In genomic region chr19:49271080-49271753, GRCh38 we compare ENCODE assay signal across 23 cellular contexts. TPM values are rescaled to one million over a fixed set of nuclear protein-coding genes. Genes with fewer than 3 reads are reported as not detected.
DNase-seq lines count a peak whose midpoint lies in the region; ATAC-seq, FAIRE-seq and TF ChIP-seq lines count a peak whose summit lies in the region.
"Had no signal": no experiment of that assay in that cellular context is flagged by ENCODE, and none has a peak within 500 bp of the region (broad histone marks: within the 10 kb centered on the region; RNA-seq: fewer than 3 reads in every experiment).

No MANE protein-coding gene starts in this region.

- no peak for TF ChIP-seq POLR2A in A549 (IDR thresholded peaks at IDR 0.05; ENCODE audit: low read length)

- H4K20me1 ChIP-seq in mammary epithelial cell (ENCODE audit: insufficient read depth, low read length): no peaks in the 10 kb centered on the region

- H3K79me2 ChIP-seq in mammary epithelial cell (ENCODE audit: insufficient read depth, low read length): no peaks in the 10 kb centered on the region

- H3K36me3 ChIP-seq in mammary epithelial cell (ENCODE audit: insufficient read depth, low read length): no peaks in the 10 kb centered on the region
- H3K36me3 ChIP-seq: SJCRH30 had no signal

- peaks cover 4% of the 10 kb centered on the region; the same call in 2 of the 3 replicates for H3K4me1 ChIP-seq in A549
- H3K4me1 ChIP-seq in mammary epithelial cell (ENCODE audit: insufficient read depth, low read length): peaks cover 22% of the 10 kb centered on the region
- peaks cover 20% of the 10 kb centered on the region for H3K4me1 ChIP-seq in foreskin keratinocyte
- H3K4me1 ChIP-seq: SJCRH30 had no signal

- H3K27ac ChIP-seq in A549 (no peak overlapping the region), mammary epithelial cell (ENCODE audit: insufficient read depth, low read depth, low read length) (peak overlapping the region; percentile 69), foreskin keratinocyte (peak overlapping the region; percentile 12)
- H3K27ac ChIP-seq: KMS-11, PC-9, SJCRH30 had no signal

- H3K9ac ChIP-seq in mammary epithelial cell (ENCODE audit: insufficient read depth, low read length): no peak overlapping the region
- H3K9ac ChIP-seq: KMS-11 had no signal

- CTCF ChIA-PET in A549 (lab: Yijun Ruan, JAX): interaction anchor here (0.9 to 2.2 kb wide), 2 partner anchors 30 to 162 kb away, joined by 3 to 6 read pairs; no protein-coding TSS in a partner anchor
- CTCF ChIA-PET in mammary epithelial cell (lab: Charles Lee; ENCODE audit: low non-redundant PET): interaction anchor here (1.1 kb wide), 1 partner anchor 56 kb away, joined by 5 read pairs; no protein-coding TSS in a partner anchor

- no peak for TF ChIP-seq RAD21 in A549 (conservative IDR thresholded peaks at IDR 0.05 in 1 of 2, IDR thresholded peaks at IDR 0.05 in 1 of 2)

- in situ Hi-C loops in mammary epithelial cell (cut with MboI; ENCODE audit: low sequenced_read_pairs in 2 of 2): loop anchor here in 1 of 2 donors (25.0 kb wide), 1 partner anchor 166 kb away; the partner anchor contains the start of genes GFY and SLC17A7

- no peak for TF ChIP-seq EP300 in A549 (IDR thresholded peaks at IDR 0.05)

- peaks cover 19% of the 10 kb centered on the region; the same call in 2 of the 3 replicates for H3K9me3 ChIP-seq in A549
- no peaks in the 10 kb centered on the region for H3K9me3 ChIP-seq in mammary epithelial cell (replicated peaks; ENCODE audit: insufficient read depth, low read length)
- H3K9me3 ChIP-seq: SJCRH30 had no signal

- POLR2A ChIA-PET in A549 (lab: Yijun Ruan, JAX): no interaction called here

- H3K4me3 ChIP-seq in A549: no peak overlapping the region
- no peak overlapping the region for H3K4me3 ChIP-seq in mammary epithelial cell (replicated peaks in 1 of 3; ENCODE audit: insufficient read depth in 1 of 3, low read depth in 2 of 3, low read length in 3 of 3)
- H3K4me3 ChIP-seq: PC-9, SJCRH30 had no signal

- intact Hi-C loops in mammary epithelial cell (cut with micrococcal nuclease): no loop called here

- ATAC-seq in A549: no peak
- no peak for ATAC-seq in foreskin keratinocyte
- ATAC-seq in GM21576 (IDR thresholded peaks at IDR 0.05; ENCODE audit: unreplicated experiment): no peak
- ATAC-seq: HepG2 had no signal

- dilution Hi-C loops in mammary epithelial cell (cut with HindIII; ENCODE audit: low sequenced_read_pairs): no loop called here

- DNase-seq in A549 (ENCODE audit: low read depth in 1 of 2, low spot score in 1 of 2): no peak
- peak; percentile 19 for DNase-seq in LHCN-M2 (ENCODE audit: low read depth)
- DNase-seq in mammary epithelial cell: no peak
- peak in 1 of 2 donors; percentile 45 for DNase-seq in foreskin keratinocyte
- DNase-seq in GM19240 (ENCODE audit: insufficient read length, low spot score): no peak
- DNase-seq in NCI-H526 (lab: John Stamatoyannopoulos, UW): no peak
- no peak for DNase-seq in middle frontal gyrus (ENCODE audit: extremely low spot score, low spot score)
- DNase-seq: Caco-2; CD4-positive, alpha-beta T cell; GDM1; MM.1S; NCI-H1092; NCI-H1436 treated with DMSO at 0.1 percent for 48 hours; NCI-H2029; NCI-H345; NCI-H524 treated with DMSO at 0.1 percent for 48 hours had no signal

- BruUV-seq in mammary epithelial cell (replicated peaks; lab: Mats Ljungman, UMichigan): no TSS peak

- H3K27me3 ChIP-seq in mammary epithelial cell (ENCODE audit: insufficient read depth, low read length): no peaks in the 10 kb centered on the region
- no peaks in the 10 kb centered on the region for H3K27me3 ChIP-seq in foreskin keratinocyte
- H3K27me3 ChIP-seq: SJCRH30 had no signal

- peak; percentile 28 for FAIRE-seq in A549 (lab: Jason Lieb, UNC)
- FAIRE-seq: HepG2 had no signal

- TF ChIP-seq CTCF in A549 (IDR thresholded peaks at IDR 0.05) (no peak), mammary epithelial cell (conservative IDR thresholded peaks at IDR 0.05 in 1 of 2, IDR thresholded peaks at IDR 0.05 in 1 of 2; ENCODE audit: extremely low read depth in 1 of 2, insufficient read depth in 1 of 2, low read depth in 1 of 2, low read length in 2 of 2) (no peak), foreskin keratinocyte (conservative IDR thresholded peaks at IDR 0.05) (no peak)

- H3K4me2 ChIP-seq in A549: no peak overlapping the region
- peak overlapping the region; percentile 39 for H3K4me2 ChIP-seq in mammary epithelial cell (ENCODE audit: insufficient read depth, low read depth, low read length)
- H3K4me2 ChIP-seq: KMS-11, PC-9 had no signal

- 41% methylated on average over 4 of the region's 4 CpGs for WGBS in A549 (ENCODE audit: missing lambda C conversion rate)
- WGBS in mammary epithelial cell (ENCODE audit: low coverage, missing lambda C conversion rate): 61% methylated on average over 4 of the region's 4 CpGs

- peak overlapping the region; percentile 64 for H2AFZ ChIP-seq in mammary epithelial cell (ENCODE audit: low read depth, low read length)
- H2AFZ ChIP-seq: PC-9 had no signal

TF ChIP-seq in A549, 52 proteins besides CTCF, POLR2A, EP300 and RAD21:
- TF ChIP-seq USF2 (IDR thresholded peaks at IDR 0.05): no peak
- TF ChIP-seq ZSCAN20 (CRISPR knock-in tag; IDR thresholded peaks at IDR 0.05): no peak
- no peak for TF ChIP-seq HOXB5 (CRISPR knock-in tag; IDR thresholded peaks at IDR 0.05)
- TF ChIP-seq ELK1 (IDR thresholded peaks at IDR 0.05; ENCODE audit: low read depth, low read length): no peak
- no peak for TF ChIP-seq HOXA7 (CRISPR knock-in tag; IDR thresholded peaks at IDR 0.05)
- TF ChIP-seq CBX2 (IDR thresholded peaks at IDR 0.05; ENCODE audit: borderline replicate concordance, low read depth): no peak
- TF ChIP-seq BCL3 (IDR thresholded peaks at IDR 0.05): no peak
- TF ChIP-seq SREBF2 (IDR thresholded peaks at IDR 0.05): no peak
- no peak for TF ChIP-seq TFCP2L1 (CRISPR knock-in tag; IDR thresholded peaks at IDR 0.05)
- TF ChIP-seq PBX3 (IDR thresholded peaks at IDR 0.05): no peak
- TF ChIP-seq SMC3 (IDR thresholded peaks at IDR 0.05): no peak
- no peak for TF ChIP-seq CHD4 (IDR thresholded peaks at IDR 0.05; ENCODE audit: borderline replicate concordance)
- TF ChIP-seq EHF (CRISPR knock-in tag; IDR thresholded peaks at IDR 0.05): no peak
TF ChIP-seq in A549: peak in this region for 0.

RNA-seq across cellular contexts. Expression of gene SLC6A16, which starts 53.8 kb away (rescaled TPM):
- polyA plus RNA-seq in A549 (2011; rRNA removed): 5.9 and 8.6 TPM in 2 replicates
- polyA plus RNA-seq in A549 (2012; cell fraction: cytosol; rRNA removed): 1.2 and 1.9 TPM in 2 replicates
- polyA plus RNA-seq in A549 (2012; cell fraction: nucleus; rRNA removed): 7.1 and 17.4 TPM in 2 replicates
- 2.4 to 3.2 TPM (median 3.2 TPM) in 3 replicates for polyA plus RNA-seq in A549 (2017; fragmentation: RNase III; extraction: RNeasy Plus Mini Kit Qiagen cat#74134 plus additional on column Dnase treatment)
- 3.0 and 5.4 TPM in 2 replicates for polyA minus RNA-seq in A549 (2011; rRNA and poly(A)+ RNA removed)
- total RNA-seq in LHCN-M2 (2014; rRNA removed): 0.11 TPM in 1 of 2 replicates, not detected in the other
- 0.73 TPM for polyA plus RNA-seq in LHCN-M2 (2012)
- under 1 TPM; 0.17 to 0.59 TPM for total RNA-seq in mammary epithelial cell
- 0.01 TPM for polyA plus RNA-seq in mammary epithelial cell
- not detected for polyA minus RNA-seq in mammary epithelial cell
- total RNA-seq in foreskin keratinocyte: 0.17 TPM in 1 of 2 replicates, not detected in the other
- 0.25 TPM in 1 of 2 replicates, not detected in the other for polyA plus RNA-seq in foreskin keratinocyte
- total RNA-seq: A172, Daoy had no signal

Comparison
In these comparisons a context has a peak if more than half of its experiments do, and no peak if none do; other contexts are left out.
1. H3K27ac ChIP-seq: peak in mammary epithelial cell (single experiment) and foreskin keratinocyte (single experiment); none in A549 (0 of 2).